12 cellular contexts compared by ENCODE assay signal in genomic region chr1:181095763-181096184, GRCh38. TPM values are rescaled to one million over a fixed set of nuclear protein-coding genes. Genes with fewer than 3 reads are reported as not detected.
DNase-seq lines count a peak whose midpoint lies in the region; ATAC-seq and FAIRE-seq lines count a peak whose summit lies in the region.
"Had no signal": no experiment of that assay in that cellular context is flagged by ENCODE, and none has a peak within 500 bp of the region (broad histone marks: within the 10 kb centered on the region; RNA-seq: fewer than 3 reads in every experiment).

No MANE protein-coding gene starts in this region.

- H2AFZ ChIP-seq in GM23248, result no peak overlapping the region
- H2AFZ ChIP-seq in trophoblast cell (ENCODE audit: insufficient read depth, low read length, poor library complexity), result no peak overlapping the region

- H3K18ac ChIP-seq in trophoblast cell (ENCODE audit: low read length), result no peak overlapping the region

- H3K36me3 ChIP-seq in GM23248 (ENCODE audit: low read depth) (peaks cover 21% of the 10 kb centered on the region; the same call in 1 of the 2 replicates), trophoblast cell (ENCODE audit: control insufficient read depth in 1 of 2, insufficient read depth in 2 of 2, low read length in 2 of 2) (no peaks in the 10 kb centered on the region)

- in situ Hi-C loops in GM23248 (cut with MboI), result no loop called here

- peaks cover 14% of the 10 kb centered on the region for H3K79me1 ChIP-seq in trophoblast cell (ENCODE audit: low read length)

- WGBS in GM23248 (ENCODE audit: low coverage in 1 of 2, low lambda C conversion rate in 2 of 2, missing lambda C conversion rate in 2 of 2), 2 experiments, result 15 to 16% methylated on average over 5 of the region's 5 CpGs
- no CpG with 5 or more reads among the region's 5 CpGs for WGBS in trophoblast cell (ENCODE audit: extremely low coverage, insufficient coverage, insufficient read length)

- no peak overlapping the region for H4K12ac ChIP-seq in trophoblast cell (ENCODE audit: low read depth, low read length)

- no peak overlapping the region for H3K4ac ChIP-seq in trophoblast cell (ENCODE audit: low read depth, low read length)

- H3K27me3 ChIP-seq in GM23248 (replicated peaks; ENCODE audit: insufficient read depth) (no peaks in the 10 kb centered on the region), trophoblast cell (ENCODE audit: insufficient read depth, low read length) (no peaks in the 10 kb centered on the region)

- no peak overlapping the region for H2BK120ac ChIP-seq in trophoblast cell (ENCODE audit: insufficient read depth, low read length, poor library complexity)

- no peak for FAIRE-seq in RCC 7860 (lab: Jason Lieb, UNC)

- peak overlapping the region; percentile 84 for H3K27ac ChIP-seq in GM23248
- H3K27ac ChIP-seq in epithelial cell of prostate, result peak overlapping the region; percentile 92
- H3K27ac ChIP-seq in trophoblast cell (ENCODE audit: low read depth, low read length), result no peak overlapping the region

- H3K4me2 ChIP-seq in GM23248 (ENCODE audit: unreplicated experiment) (peak overlapping the region; percentile 76), trophoblast cell (ENCODE audit: low read length) (no peak overlapping the region)

- H4K91ac ChIP-seq in trophoblast cell (ENCODE audit: low read depth, low read length), result peak overlapping the region; percentile 0

- H3K4me3 ChIP-seq in GM23248, result peak overlapping the region; percentile 44
- no peak overlapping the region for H3K4me3 ChIP-seq in trophoblast cell (ENCODE audit: low read depth, low read length)
- H3K4me3 ChIP-seq: coronary artery had no signal

- peak overlapping the region; percentile 60 for H3K9ac ChIP-seq in GM23248
- H3K9ac ChIP-seq in trophoblast cell (ENCODE audit: low read length), result no peak overlapping the region

- H3K14ac ChIP-seq in trophoblast cell (ENCODE audit: low read length), result no peak overlapping the region

- H4K8ac ChIP-seq in trophoblast cell (ENCODE audit: low read depth, low read length), result no peak overlapping the region

- H3K79me2 ChIP-seq in GM23248 (ENCODE audit: insufficient read depth) (peaks cover 32% of the 10 kb centered on the region), trophoblast cell (ENCODE audit: control insufficient read depth, insufficient read depth, low read length, poor library complexity) (no peaks in the 10 kb centered on the region)

- no peaks in the 10 kb centered on the region; the same call in 1 of the 2 replicates for H4K20me1 ChIP-seq in GM23248 (ENCODE audit: insufficient read depth)

- H2AK5ac ChIP-seq in trophoblast cell (ENCODE audit: low read length), result peak overlapping the region; percentile 43

- H3K9me3 ChIP-seq in GM23248 (ENCODE audit: low read depth) (no peaks in the 10 kb centered on the region), trophoblast cell (ENCODE audit: insufficient read depth, low read depth, low read length) (no peaks in the 10 kb centered on the region)

- H3K4me1 ChIP-seq in GM23248 (ENCODE audit: insufficient read depth), result peaks cover 86% of the 10 kb centered on the region
- peaks cover 16 to 21% of the 10 kb centered on the region in 2 experiments for H3K4me1 ChIP-seq in trophoblast cell (ENCODE audit: control insufficient read depth in 1 of 2, insufficient read depth in 2 of 2, low read length in 2 of 2)

- no peak for DNase-seq in GM23248
- DNase-seq in NCI-H69 (lab: John Stamatoyannopoulos, UW), result peak; percentile 80
- no peak for DNase-seq in epithelial cell of prostate (ENCODE audit: low read depth, low spot score)
- DNase-seq in trophoblast cell, result no peak
- DNase-seq in RCC 7860 (ENCODE audit: low spot score), result no peak
- no peak for DNase-seq in DMS114 treated with DMSO at 0.1 percent for 48 hours (lab: John Stamatoyannopoulos, UW; ENCODE audit: unreplicated experiment)
- DNase-seq in activated naive CD4-positive, alpha-beta T cell treated with anti-CD3 and anti-CD28 coated beads, Interleukin-2, amount 50 U/mL, for 16 hours, result no peak
- DNase-seq: Kasumi-1; stimulated activated CD4-positive, alpha-beta T cell treated with anti-CD3 and anti-CD28 coated beads, Interleukin-4, amount 100 ng/mL, for 4 hours had no signal

- no peaks in the 10 kb centered on the region for H3K9me2 ChIP-seq in GM23248 (ENCODE audit: insufficient read depth)

- no peak overlapping the region for H2BK5ac ChIP-seq in trophoblast cell (ENCODE audit: low read depth, low read length, poor library complexity)

- no peak for ATAC-seq in GM18907 (IDR thresholded peaks at IDR 0.05; ENCODE audit: unreplicated experiment)
- ATAC-seq: natural killer cell treated with Interleukin-12 subunit alpha and Interleukin-12 subunit beta and Interleukin-15 and Interleukin-18, amount 100 ng/mL, for 72 hours had no signal

- H2BK12ac ChIP-seq in trophoblast cell (ENCODE audit: low read length), result no peak overlapping the region

- H3K23ac ChIP-seq in trophoblast cell (ENCODE audit: low read length), result no peak overlapping the region

- H3F3A ChIP-seq in GM23248 (ENCODE audit: insufficient read depth), result peaks cover 92% of the 10 kb centered on the region

RNA-seq across cellular contexts. Expression of gene IER5, which starts 7.3 kb away (rescaled TPM):
- 33.6 and 38.5 TPM in 2 replicates for total RNA-seq in GM23248 (2014; rRNA removed; shearing (Covaris generic))
- 8.1 and 10.8 TPM in 2 replicates for polyA plus RNA-seq in GM23248 (2016; fragmentation: Nextera tagmentation; extraction: Ambion mirVana)
- polyA plus RNA-seq in trophoblast cell (2013), result 9.0 and 9.8 TPM in 2 replicates
